ENCODE assay signal across 9 cellular contexts in genomic region chr20:41316009-41316408, GRCh38. TPM values are rescaled to one million over a fixed set of nuclear protein-coding genes. Genes with fewer than 3 reads are reported as not detected.
DNase-seq lines count a peak whose midpoint lies in the region; ATAC-seq and TF ChIP-seq lines count a peak whose summit lies in the region.
"Had no signal": no experiment of that assay in that cellular context is flagged by ENCODE, and none has a peak within 500 bp of the region (broad histone marks: within the 10 kb centered on the region; RNA-seq: fewer than 3 reads in every experiment).

No MANE protein-coding gene starts in this region.

- H3K4me1 Mint-ChIP-seq in H9 (peaks cover 8 to 9% of the 10 kb centered on the region in 2 experiments), WTC11 (peaks cover 15% of the 10 kb centered on the region)

- H4K5ac ChIP-seq in H9 (ENCODE audit: insufficient read length, low read depth, low read length) = no peak overlapping the region

- POLR2A ChIA-PET in WTC11 (lab: Charles Lee) = no interaction called here

- TF ChIP-seq CTCF in H9 (conservative IDR thresholded peaks at IDR 0.05) = no peak
- no peak for TF ChIP-seq CTCF in WTC11 (IDR thresholded peaks at IDR 0.05)
- no peak for TF ChIP-seq CTCF in fibroblast of the aortic adventitia (IDR thresholded peaks at IDR 0.05; ENCODE audit: insufficient read depth, low read length)

- no peak overlapping the region for H4K8ac ChIP-seq in H9 (replicated peaks; ENCODE audit: insufficient read length, low read depth, low read length)

- no peak overlapping the region for H3K4ac ChIP-seq in H9 (ENCODE audit: low read depth, low read length)

- no peak overlapping the region for H2AFZ ChIP-seq in H9 (ENCODE audit: low read length)

- no CpG with 5 or more reads among the region's 6 CpGs for WGBS in H9 (ENCODE audit: extremely low coverage, insufficient read length, low lambda C conversion rate)

- no peak overlapping the region for H2BK15ac ChIP-seq in H9 (ENCODE audit: low read depth, low read length)

- H3K79me2 ChIP-seq in H9 (ENCODE audit: insufficient read depth, low read length) = no peaks in the 10 kb centered on the region

- H3K27me3 Mint-ChIP-seq in H9 (ENCODE audit: low read depth) (peaks cover 24% of the 10 kb centered on the region), WTC11 (ENCODE audit: low read depth) (peaks cover 24% of the 10 kb centered on the region)

- no peak overlapping the region for H3T11ph ChIP-seq in H9 (ENCODE audit: low read length)

- H2BK5ac ChIP-seq in H9 (ENCODE audit: insufficient read length, low read length) = no peak overlapping the region

- peak overlapping the region; percentile 92 for H3K4me3 ChIP-seq in fibroblast of the aortic adventitia (ENCODE audit: low read depth, low read length)
- peak overlapping the region; percentile 83 for H3K4me3 ChIP-seq in skeletal muscle satellite cell (ENCODE audit: low read length)

- H3K27me3 ChIP-seq in H9 (ENCODE audit: insufficient read depth, low read length) (no peaks in the 10 kb centered on the region), skeletal muscle satellite cell (ENCODE audit: control insufficient read depth, insufficient read depth, low read length) (no peaks in the 10 kb centered on the region)

- H3K4me3 Mint-ChIP-seq in H9 (peak overlapping the region; percentile 82 to 87; a peak in 3 of 5 replicates), WTC11 (peak overlapping the region; percentile 75)

- H4K20me1 ChIP-seq in H9 (ENCODE audit: control insufficient read depth, insufficient read depth, insufficient read length) = no peaks in the 10 kb centered on the region

- H3K18ac ChIP-seq in H9 (ENCODE audit: insufficient read length, low read depth, low read length) = no peak overlapping the region

- H3K4me2 ChIP-seq in H9 (ENCODE audit: insufficient read depth, insufficient read length, low read length) (no peak overlapping the region), skeletal muscle satellite cell (ENCODE audit: low read length) (peak overlapping the region; percentile 94)

- H3K27ac Mint-ChIP-seq in H9 (no peak overlapping the region), WTC11 (no peak overlapping the region)

- no peak for ATAC-seq in WTC11
- no peak for ATAC-seq in HG02610 (IDR thresholded peaks at IDR 0.05; ENCODE audit: unreplicated experiment)
- no peak for ATAC-seq in GM18511 (IDR thresholded peaks at IDR 0.05; ENCODE audit: unreplicated experiment)
- no peak for ATAC-seq in GM18868 (IDR thresholded peaks at IDR 0.05; ENCODE audit: unreplicated experiment)
- no peak for ATAC-seq in GM21360 (IDR thresholded peaks at IDR 0.05; ENCODE audit: unreplicated experiment)

- H3K14ac ChIP-seq in H9 (ENCODE audit: insufficient read depth, low read length) = no peak overlapping the region

- no peak overlapping the region for H3K56ac ChIP-seq in H9 (ENCODE audit: insufficient read length, low read depth, low read length)

- H2BK20ac ChIP-seq in H9 (ENCODE audit: low read depth, low read length, poor library complexity, severe bottlenecking) = no peak overlapping the region

- no peak overlapping the region for H3K27ac ChIP-seq in H9 (ENCODE audit: insufficient read length, low read depth, low read length)

- H3K36me3 Mint-ChIP-seq in H9 (ENCODE audit: insufficient read depth in 1 of 3, low read depth in 3 of 3) = no peaks in the 10 kb centered on the region
- no peaks in the 10 kb centered on the region for H3K36me3 Mint-ChIP-seq in WTC11

- peaks cover 2% of the 10 kb centered on the region; the same call in 1 of the 2 replicates for H3K4me1 ChIP-seq in H9 (ENCODE audit: insufficient read depth, low read length)
- peaks cover 47% of the 10 kb centered on the region for H3K4me1 ChIP-seq in skeletal muscle satellite cell (ENCODE audit: control insufficient read depth, insufficient read depth, low read length)

- H3K9me3 ChIP-seq in H9 (ENCODE audit: control insufficient read depth, low read depth, low read length) = no peaks in the 10 kb centered on the region
- no peaks in the 10 kb centered on the region for H3K9me3 ChIP-seq in skeletal muscle satellite cell (replicated peaks; ENCODE audit: low read length)

- no peak overlapping the region for H4K91ac ChIP-seq in H9 (ENCODE audit: insufficient read length, low read depth, low read length)

- no peak overlapping the region for H3K23ac ChIP-seq in H9 (ENCODE audit: insufficient read length, low read depth, low read length)

- no peak overlapping the region for H2BK12ac ChIP-seq in H9 (ENCODE audit: insufficient read length, low read depth, low read length)

- H3K79me1 ChIP-seq in H9 (ENCODE audit: insufficient read depth, low read depth, low read length, poor library complexity, severe bottlenecking) = no peaks in the 10 kb centered on the region

- H2BK120ac ChIP-seq in H9 (ENCODE audit: low read depth, low read length, poor library complexity, severe bottlenecking) = no peak overlapping the region

- peaks cover 10% of the 10 kb centered on the region for H3K23me2 ChIP-seq in H9 (ENCODE audit: insufficient read length, low read depth, low read length, poor library complexity, severe bottlenecking)

- H3K36me3 ChIP-seq in skeletal muscle satellite cell (ENCODE audit: insufficient read depth, low read length) = peaks cover 15% of the 10 kb centered on the region

- no peak overlapping the region for H3K9ac ChIP-seq in H9 (ENCODE audit: extremely low read depth, insufficient read length, low read length)
- H3K9ac ChIP-seq in skeletal muscle satellite cell (ENCODE audit: low read depth, low read length) = peak overlapping the region; percentile 97

- CTCF ChIA-PET in WTC11 (lab: Charles Lee) = no interaction called here

- no peak for DNase-seq in H9
- no peak for DNase-seq in WTC11 (ENCODE audit: low spot score)
- DNase-seq in fibroblast of the aortic adventitia (ENCODE audit: low read depth) = peak; percentile 9
- DNase-seq: activated CD4-positive, CD25-positive, alpha-beta regulatory T cell treated with anti-CD3 and anti-CD28 coated beads, Interleukin-2, amount 50 U/mL, for 72 hours had no signal

- H3K9me3 Mint-ChIP-seq in H9 (0 out of 5 replicates have a peak, but pooled peaks cover 2 to 4% of the 10 kb centered on the region in 2 experiments), WTC11 (peaks cover 4% of the 10 kb centered on the region; the same call in 1 of the 2 replicates)

- no peak overlapping the region for H2AK5ac ChIP-seq in H9 (ENCODE audit: insufficient read length, low read length)

TF ChIP-seq in WTC11, 78 proteins besides CTCF, POLR2A, EP300 and RAD21:
- no peak for TF ChIP-seq FOXP1 (CRISPR knock-in tag; IDR thresholded peaks at IDR 0.05; ENCODE audit: borderline replicate concordance)

RNA-seq across cellular contexts. Expression of gene ZHX3, which starts 1.5 kb away (rescaled TPM):
- total RNA-seq in H9 (2021) = 2.9 and 4.4 TPM in 2 replicates
- 7.5 to 9.6 TPM (median 8.6 TPM) in 3 replicates for total RNA-seq in WTC11 (2021)
- 22.1 and 47.2 TPM in 2 replicates for total RNA-seq in fibroblast of the aortic adventitia (ENCODE audit: low replicate concordance)
- total RNA-seq in skeletal muscle satellite cell (2012; rRNA removed) = 27.1 and 29.1 TPM in 2 replicates

RNA-seq across cellular contexts. Expression of gene LPIN3, which starts 24.6 kb away (rescaled TPM):
- total RNA-seq in H9 (2021) = 3.8 and 4.2 TPM in 2 replicates
- 7.9 to 8.5 TPM (median 8.2 TPM) in 3 replicates for total RNA-seq in WTC11 (2021)
- 3.4 and 5.3 TPM in 2 replicates for total RNA-seq in fibroblast of the aortic adventitia (ENCODE audit: low replicate concordance)
- total RNA-seq in skeletal muscle satellite cell (2012; rRNA removed) = 13.5 and 19.5 TPM in 2 replicates

RNA-seq across cellular contexts. Expression of gene EMILIN3, which starts 50.6 kb away (rescaled TPM):
- total RNA-seq in H9 (2021) = 5.9 and 6.7 TPM in 2 replicates
- total RNA-seq in WTC11 (2021) = 5.5 to 6.0 TPM (median 5.8 TPM) in 3 replicates
- not detected in 2 replicates for total RNA-seq in fibroblast of the aortic adventitia (ENCODE audit: low replicate concordance)
- not detected in 2 replicates for total RNA-seq in skeletal muscle satellite cell (2012; rRNA removed)
